ENCODE assay signal across 8 cellular contexts in genomic region chr6:4210619-4211419, GRCh38.
DNase-seq lines count a peak whose midpoint lies in the region; ATAC-seq and TF ChIP-seq lines count a peak whose summit lies in the region.

No MANE protein-coding gene starts in this region.

- H3K4me1 ChIP-seq in CD8-positive, alpha-beta T cell (ENCODE audit: insufficient read depth, low read length): peaks cover 4% of the 10 kb centered on the region

- CTCF ChIA-PET in CD8-positive, alpha-beta T cell (lab: Charles Lee): interaction anchor here (0.6 to 1.4 kb wide), 10 partner anchors 14 to 467 kb away, joined by 3 to 6 read pairs (median 3); no protein-coding TSS in a partner anchor

- no peaks in the 10 kb centered on the region for H3K36me3 Mint-ChIP-seq in CD8-positive, alpha-beta T cell

- H3K27me3 Mint-ChIP-seq in CD8-positive, alpha-beta T cell (ENCODE audit: low read depth): peaks cover 8% of the 10 kb centered on the region

- TF ChIP-seq CTCF in CD8-positive, alpha-beta T cell (IDR thresholded peaks at IDR 0.05): peak; percentile 58
- TF ChIP-seq CTCF in dorsolateral prefrontal cortex (IDR thresholded peaks at IDR 0.05 in 54 of 56, conservative IDR thresholded peaks at IDR 0.05 in 2 of 56; ENCODE audit: low read depth in 1 of 56, partially characterized antibody in 56 of 56): peak; percentile 42 to 79 (median 71)

- peak; percentile 24 to 66 (median 47) for DNase-seq in CD8-positive, alpha-beta T cell
- peak; percentile 2 for DNase-seq in NCI-H1105 (lab: John Stamatoyannopoulos, UW)
- peak; percentile 37 to 58 for DNase-seq in activated CD4-positive, alpha-beta T cell treated with anti-CD3 and anti-CD28 coated beads for 4 hours
- DNase-seq in dorsolateral prefrontal cortex: peak in 8 of 10 donors; percentile 5 to 78 (median 53)
- DNase-seq in medulla oblongata (ENCODE audit: extremely low spot score): peak; percentile 64
- peak; percentile 2 to 38 for DNase-seq in stimulated activated CD8-positive, alpha-beta memory T cell treated with anti-CD3 and anti-CD28 coated beads, Interleukin-2, amount 100 ng/mL, for 1 hour (ENCODE audit: low read depth in 2 of 2)

- peaks cover 8% of the 10 kb centered on the region for H3K4me1 Mint-ChIP-seq in CD8-positive, alpha-beta T cell (ENCODE audit: low read depth)

- intact Hi-C loops in CD8-positive, alpha-beta T cell (cut with DNase I, micrococcal nuclease): loop anchor here in 1 of 2 experiments (1.0 kb wide), 1 partner anchor 469 kb away; no protein-coding TSS in a partner anchor
- intact Hi-C loops in dorsolateral prefrontal cortex (cut with DNase I): no loop called here

- H3K4me3 ChIP-seq in CD8-positive, alpha-beta T cell (ENCODE audit: low read depth, low read length): no peak overlapping the region
- H3K4me3 ChIP-seq in dorsolateral prefrontal cortex: no peak overlapping the region

- no peak overlapping the region for H3K27ac ChIP-seq in CD8-positive, alpha-beta T cell (ENCODE audit: low read depth, low read length)
- H3K27ac ChIP-seq in dorsolateral prefrontal cortex: no peak overlapping the region

- H3K9me3 Mint-ChIP-seq in CD8-positive, alpha-beta T cell: peaks cover 4% of the 10 kb centered on the region

- no peak overlapping the region for H3K4me3 Mint-ChIP-seq in CD8-positive, alpha-beta T cell

- no peaks in the 10 kb centered on the region for H3K9me3 ChIP-seq in CD8-positive, alpha-beta T cell (ENCODE audit: low read length)

- POLR2A ChIA-PET in CD8-positive, alpha-beta T cell (lab: Charles Lee): no interaction called here

- no peaks in the 10 kb centered on the region for H3K27me3 ChIP-seq in CD8-positive, alpha-beta T cell (ENCODE audit: insufficient read depth, low read length)
- no peaks in the 10 kb centered on the region for H3K27me3 ChIP-seq in dorsolateral prefrontal cortex

- no peak overlapping the region for H3K27ac Mint-ChIP-seq in CD8-positive, alpha-beta T cell

- peak; percentile 70 for ATAC-seq in CD8-positive, alpha-beta T cell
- ATAC-seq in GM21723 (IDR thresholded peaks at IDR 0.05; ENCODE audit: unreplicated experiment) (peak; percentile 59), HG03095 (IDR thresholded peaks at IDR 0.05; ENCODE audit: unreplicated experiment) (no peak)

- no peaks in the 10 kb centered on the region for H3K36me3 ChIP-seq in CD8-positive, alpha-beta T cell (ENCODE audit: insufficient read depth, low read length)

Comparison
In these comparisons a context has a peak if more than half of its experiments do, and no peak if none do; other contexts are left out.
1. DNase-seq: peak in every context shown above with its lines; median percentile 64 in medulla oblongata; 53 in dorsolateral prefrontal cortex; 48 in activated CD4-positive, alpha-beta T cell treated with anti-CD3 and anti-CD28 coated beads for 4 hours; 47 in CD8-positive, alpha-beta T cell; 20 in stimulated activated CD8-positive, alpha-beta memory T cell treated with anti-CD3 and anti-CD28 coated beads, Interleukin-2, amount 100 ng/mL, for 1 hour; 2 in NCI-H1105.